ENCODE assay signal across 8 cellular contexts in the genomic region with DNA sequence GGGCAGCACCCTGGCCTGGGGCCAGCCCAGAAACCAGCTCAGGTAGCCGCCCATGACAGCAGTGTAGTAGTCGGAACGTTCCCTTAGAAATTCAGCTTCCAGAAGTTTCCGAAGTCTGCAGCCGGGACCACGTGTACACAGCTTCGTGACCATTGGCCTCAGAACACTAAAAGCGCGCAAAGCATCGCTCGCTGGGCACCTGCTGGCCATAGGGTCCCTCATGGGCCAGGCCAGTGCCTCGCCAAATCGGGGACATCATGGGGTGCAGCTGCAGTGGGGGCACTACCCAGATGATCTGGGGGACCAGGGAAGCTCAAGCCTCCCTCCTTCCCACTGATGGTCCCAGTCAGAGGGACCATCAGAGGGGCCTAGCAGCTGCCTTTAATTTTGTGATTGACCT.
"Had no signal": no experiment of that assay in that cellular context is flagged by ENCODE, and none has a peak within 500 bp of the region (broad histone marks: within the 10 kb centered on the region; RNA-seq: fewer than 3 reads in every experiment).

No MANE protein-coding gene starts in this region.

- DNase-seq: GM23248, GOT3, H9, HCEC 1CT, KBM-7 had no signal

- FAIRE-seq: H54, HepG2 had no signal

- H2AFZ ChIP-seq: GM23248 had no signal

- ATAC-seq: HepG2 had no signal

- H3K4me3 ChIP-seq: GM23248 had no signal

- H3K27ac ChIP-seq: GM23248, HL-60 had no signal

- H3K9ac ChIP-seq: GM23248 had no signal
